Comparison of ENCODE assay signal across 1 cellular context in the genomic region with DNA sequence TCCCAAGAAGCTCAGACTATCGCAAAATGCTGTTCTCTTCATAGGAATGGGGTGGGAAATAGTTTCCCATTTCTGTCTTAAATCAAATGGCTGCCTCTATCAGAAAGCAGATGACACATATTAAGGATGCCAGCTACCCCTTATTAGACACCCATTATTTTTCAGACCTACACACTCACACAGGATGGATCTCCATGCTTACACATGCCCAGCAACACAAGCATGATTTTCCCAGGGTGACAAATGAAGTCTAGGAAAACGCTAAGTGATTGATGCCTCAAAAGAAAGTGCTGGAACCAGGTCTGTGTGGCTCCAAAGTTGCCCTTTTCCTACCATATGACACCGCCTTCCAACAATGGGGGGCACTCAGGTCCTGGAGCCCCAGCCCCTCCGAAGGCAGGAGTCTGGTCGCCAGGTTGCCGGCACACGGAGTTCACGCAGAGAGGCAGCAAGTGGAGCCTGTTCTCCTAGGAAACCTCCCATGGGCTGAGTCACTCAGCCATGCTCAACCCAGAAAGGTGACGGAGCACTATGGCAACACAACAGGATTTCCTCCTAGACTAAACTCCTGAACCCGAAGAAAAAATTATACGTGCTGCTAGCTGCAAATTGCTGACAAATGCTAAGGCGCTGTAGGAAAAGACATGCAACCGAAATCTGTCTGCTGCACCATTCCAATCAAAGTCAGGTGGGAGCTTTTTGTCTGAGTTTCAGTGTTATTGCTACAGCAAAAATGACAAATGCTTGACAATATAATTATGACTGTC.
TF ChIP-seq lines count a peak whose summit lies in the region.

No MANE protein-coding gene starts in this region.

TF ChIP-seq in HepG2, 621 proteins besides CTCF, POLR2A, EP300 and RAD21:
- TF ChIP-seq, protein P1, sequence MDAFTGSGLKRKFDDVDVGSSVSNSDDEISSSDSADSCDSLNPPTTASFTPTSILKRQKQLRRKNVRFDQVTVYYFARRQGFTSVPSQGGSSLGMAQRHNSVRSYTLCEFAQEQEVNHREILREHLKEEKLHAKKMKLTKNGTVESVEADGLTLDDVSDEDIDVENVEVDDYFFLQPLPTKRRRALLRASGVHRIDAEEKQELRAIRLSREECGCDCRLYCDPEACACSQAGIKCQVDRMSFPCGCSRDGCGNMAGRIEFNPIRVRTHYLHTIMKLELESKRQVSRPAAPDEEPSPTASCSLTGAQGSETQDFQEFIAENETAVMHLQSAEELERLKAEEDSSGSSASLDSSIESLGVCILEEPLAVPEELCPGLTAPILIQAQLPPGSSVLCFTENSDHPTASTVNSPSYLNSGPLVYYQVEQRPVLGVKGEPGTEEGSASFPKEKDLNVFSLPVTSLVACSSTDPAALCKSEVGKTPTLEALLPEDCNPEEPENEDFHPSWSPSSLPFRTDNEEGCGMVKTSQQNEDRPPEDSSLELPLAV (CRISPR knock-in tag; conservative IDR thresholded peaks at IDR 0.05; ENCODE audit: low read depth): no peak
- TF ChIP-seq SRSF4 (IDR thresholded peaks at IDR 0.05; ENCODE audit: low read depth, low read length, poor library complexity, severe bottlenecking): no peak
- no peak for TF ChIP-seq MBNL3 (CRISPR knock-in tag; conservative IDR thresholded peaks at IDR 0.05)
- TF ChIP-seq, protein P2, sequence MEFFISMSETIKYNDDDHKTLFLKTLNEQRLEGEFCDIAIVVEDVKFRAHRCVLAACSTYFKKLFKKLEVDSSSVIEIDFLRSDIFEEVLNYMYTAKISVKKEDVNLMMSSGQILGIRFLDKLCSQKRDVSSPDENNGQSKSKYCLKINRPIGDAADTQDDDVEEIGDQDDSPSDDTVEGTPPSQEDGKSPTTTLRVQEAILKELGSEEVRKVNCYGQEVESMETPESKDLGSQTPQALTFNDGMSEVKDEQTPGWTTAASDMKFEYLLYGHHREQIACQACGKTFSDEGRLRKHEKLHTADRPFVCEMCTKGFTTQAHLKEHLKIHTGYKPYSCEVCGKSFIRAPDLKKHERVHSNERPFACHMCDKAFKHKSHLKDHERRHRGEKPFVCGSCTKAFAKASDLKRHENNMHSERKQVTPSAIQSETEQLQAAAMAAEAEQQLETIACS (CRISPR knock-in tag; IDR thresholded peaks at IDR 0.05): no peak
- no peak for TF ChIP-seq ZSCAN12 (CRISPR knock-in tag; IDR thresholded peaks at IDR 0.05)
